ENCODE assay signal across 11 cellular contexts in genomic region chr3:99925584-99925983, GRCh38.
DNase-seq lines count a peak whose midpoint lies in the region; ATAC-seq, FAIRE-seq and TF ChIP-seq lines count a peak whose summit lies in the region.
"Had no signal": no experiment of that assay in that cellular context is flagged by ENCODE, and none has a peak within 500 bp of the region (broad histone marks: within the 10 kb centered on the region; RNA-seq: fewer than 3 reads in every experiment).

No MANE protein-coding gene starts in this region.

- no peaks in the 10 kb centered on the region for H4K20me1 ChIP-seq in astrocyte (ENCODE audit: insufficient read depth, low read length)

- DNase-seq in SIG-M5 treated with dmso at 0.1 percent for 504 hours (lab: John Stamatoyannopoulos, UW; ENCODE audit: unreplicated experiment) (peak; percentile 16), SIG-M5 (lab: John Stamatoyannopoulos, UW) (no peak), astrocyte (ENCODE audit: low read depth) (peak; percentile 86), iris pigment epithelial cell (ENCODE audit: low read depth) (peak; percentile 88), COLO668 (lab: John Stamatoyannopoulos, UW; ENCODE audit: unreplicated experiment) (no peak), GM13977 (ENCODE audit: low spot score) (no peak)
- DNase-seq in CD4-positive, alpha-beta T cell = no peak
- DNase-seq: naive thymus-derived CD8-positive, alpha-beta T cell had no signal

- POLR2A ChIA-PET in CD4-positive, alpha-beta T cell (lab: Charles Lee) = no interaction called here

- H3K4me3 ChIP-seq in astrocyte (ENCODE audit: insufficient read depth, low read depth, low read length) = no peak overlapping the region
- H3K4me3 ChIP-seq: K562 had no signal

- no peaks in the 10 kb centered on the region for H3K79me2 ChIP-seq in astrocyte (ENCODE audit: insufficient read depth, low read length)

- H3K4me3 Mint-ChIP-seq in astrocyte (ENCODE audit: unreplicated experiment) = no peak overlapping the region
- no peak overlapping the region for H3K4me3 Mint-ChIP-seq in CD4-positive, alpha-beta T cell
- H3K4me3 Mint-ChIP-seq: naive thymus-derived CD8-positive, alpha-beta T cell; stimulated activated naive CD8-positive, alpha-beta T cell treated with anti-CD3 and anti-CD28 coated beads, Interleukin-15, Interleukin-2, amounts not matched to agents 100 ng/mL and 50 ng/mL, for 24 hours had no signal

- peaks cover 11% of the 10 kb centered on the region for H3K4me1 ChIP-seq in astrocyte (ENCODE audit: insufficient read depth, low read length)

- no peaks in the 10 kb centered on the region for H3K36me3 ChIP-seq in astrocyte (ENCODE audit: insufficient read depth, low read length)

- H3K9me3 Mint-ChIP-seq in astrocyte (ENCODE audit: unreplicated experiment) = no peaks in the 10 kb centered on the region
- H3K9me3 Mint-ChIP-seq in CD4-positive, alpha-beta T cell = no peaks in the 10 kb centered on the region
- H3K9me3 Mint-ChIP-seq: stimulated activated naive CD8-positive, alpha-beta T cell treated with anti-CD3 and anti-CD28 coated beads, Interleukin-15, Interleukin-2, amounts not matched to agents 100 ng/mL and 50 ng/mL, for 24 hours had no signal

- intact Hi-C loops in CD4-positive, alpha-beta T cell (cut with DNase I, micrococcal nuclease) = no loop called here

- H3K27ac Mint-ChIP-seq in astrocyte (ENCODE audit: unreplicated experiment) = peak overlapping the region; percentile 60
- H3K27ac Mint-ChIP-seq in CD4-positive, alpha-beta T cell = no peak overlapping the region
- H3K27ac Mint-ChIP-seq: naive thymus-derived CD8-positive, alpha-beta T cell; stimulated activated naive CD8-positive, alpha-beta T cell treated with anti-CD3 and anti-CD28 coated beads, Interleukin-15, Interleukin-2, amounts not matched to agents 100 ng/mL and 50 ng/mL, for 24 hours had no signal

- no peak for ATAC-seq in HG02588 (IDR thresholded peaks at IDR 0.05; ENCODE audit: unreplicated experiment)
- no peak for ATAC-seq in CD4-positive, alpha-beta T cell (ENCODE audit: poor library complexity)
- ATAC-seq: K562; naive thymus-derived CD8-positive, alpha-beta T cell had no signal

- H3K9me3 ChIP-seq in astrocyte (ENCODE audit: insufficient read depth, low read depth, low read length) = no peaks in the 10 kb centered on the region
- no peaks in the 10 kb centered on the region for H3K9me3 ChIP-seq in CD4-positive, alpha-beta T cell (ENCODE audit: control insufficient read depth, low read length)

- H3K27ac ChIP-seq in astrocyte (ENCODE audit: low read depth, low read length) = no peak overlapping the region
- no peak overlapping the region for H3K27ac ChIP-seq in CD4-positive, alpha-beta T cell (ENCODE audit: low read depth, low read length)

- no peak for TF ChIP-seq CTCF in astrocyte (IDR thresholded peaks at IDR 0.05; ENCODE audit: insufficient read depth, low read depth, low read length)
- no peak for TF ChIP-seq CTCF in GM13977 (IDR thresholded peaks at IDR 0.05; ENCODE audit: extremely low read depth, insufficient read depth, missing control alignments)
- TF ChIP-seq CTCF in CD4-positive, alpha-beta T cell (IDR thresholded peaks at IDR 0.05) = no peak

- no peak overlapping the region for H3K4me2 ChIP-seq in astrocyte (ENCODE audit: low read length)

- in situ Hi-C loops in GM13977 (cut with MboI; ENCODE audit: low pct_unique_long_range_greater_than_20kb, low sequenced_read_pairs, unreplicated experiment) = no loop called here

- peaks cover 39% of the 10 kb centered on the region for H3K4me1 Mint-ChIP-seq in astrocyte (ENCODE audit: low read depth, unreplicated experiment)
- H3K4me1 Mint-ChIP-seq in CD4-positive, alpha-beta T cell (ENCODE audit: low read depth) = no peaks in the 10 kb centered on the region

- no peak for FAIRE-seq in astrocyte (lab: Jason Lieb, UNC)
- FAIRE-seq: K562 had no signal

- H3K9ac ChIP-seq in astrocyte (ENCODE audit: low read length) = no peak overlapping the region

- CTCF ChIA-PET in CD4-positive, alpha-beta T cell (lab: Charles Lee) = no interaction called here

- H3K36me3 Mint-ChIP-seq in astrocyte (ENCODE audit: low read depth, unreplicated experiment) = no peaks in the 10 kb centered on the region
- peaks cover 11% of the 10 kb centered on the region for H3K36me3 Mint-ChIP-seq in CD4-positive, alpha-beta T cell (ENCODE audit: low read depth)

- no peaks in the 10 kb centered on the region for H3K27me3 Mint-ChIP-seq in astrocyte (ENCODE audit: low read depth, unreplicated experiment)
- H3K27me3 Mint-ChIP-seq in CD4-positive, alpha-beta T cell = no peaks in the 10 kb centered on the region
- H3K27me3 Mint-ChIP-seq: naive thymus-derived CD8-positive, alpha-beta T cell; stimulated activated naive CD8-positive, alpha-beta T cell treated with anti-CD3 and anti-CD28 coated beads, Interleukin-15, Interleukin-2, amounts not matched to agents 100 ng/mL and 50 ng/mL, for 24 hours had no signal

- H3K27me3 ChIP-seq in astrocyte (ENCODE audit: insufficient read depth, low read length) = no peaks in the 10 kb centered on the region
- no peaks in the 10 kb centered on the region for H3K27me3 ChIP-seq in CD4-positive, alpha-beta T cell (ENCODE audit: control insufficient read depth, insufficient read depth, low read length)

- no peak overlapping the region for H2AFZ ChIP-seq in astrocyte (ENCODE audit: low read depth, low read length)

Comparison
In these comparisons a context has a peak if more than half of its experiments do, and no peak if none do; other contexts are left out.
1. DNase-seq: peak in SIG-M5 treated with dmso at 0.1 percent for 504 hours (single experiment), astrocyte (single experiment) and iris pigment epithelial cell (single experiment); none in SIG-M5 (single experiment), COLO668 (single experiment), GM13977 (single experiment) and CD4-positive, alpha-beta T cell (0 of 10).